ENCODE assay signal across 20 cellular contexts in the genomic region with DNA sequence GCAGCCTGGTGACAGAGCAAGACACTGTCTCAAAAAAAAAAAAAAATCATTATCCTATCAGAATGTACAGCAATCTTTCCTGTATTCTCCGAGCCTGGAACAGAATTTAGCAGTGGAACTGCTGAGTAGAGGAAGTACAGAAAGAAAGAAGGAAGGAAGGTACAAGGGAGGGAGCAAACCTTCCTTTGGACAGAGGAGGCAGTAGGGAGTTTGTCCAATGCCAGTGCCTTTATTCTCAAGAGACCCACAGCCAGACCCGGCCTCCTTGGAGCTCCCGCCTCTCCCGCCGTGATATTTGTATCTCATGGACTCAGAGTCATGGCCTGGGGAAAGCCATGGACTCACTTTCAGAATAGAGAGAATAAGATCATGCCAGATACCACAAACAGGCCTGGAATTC. TPM values are rescaled to one million over a fixed set of nuclear protein-coding genes. Genes with fewer than 3 reads are reported as not detected.
"Had no signal": no experiment of that assay in that cellular context is flagged by ENCODE, and none has a peak within 500 bp of the region (broad histone marks: within the 10 kb centered on the region; RNA-seq: fewer than 3 reads in every experiment).

No MANE protein-coding gene starts in this region.

- H3K36me3 ChIP-seq: colonic mucosa, right atrium auricular region, tibial artery had no signal

- H3K4me1 ChIP-seq: body of pancreas, colonic mucosa, right atrium auricular region, tibial artery had no signal

- DNase-seq: activated CD4-positive, alpha-beta T cell treated with anti-CD3 and anti-CD28 coated beads for 48 hours; activated CD8-positive, alpha-beta memory T cell treated with anti-CD3 and anti-CD28 coated beads, Interleukin-2, amount 50 U/mL, for 4 hours; activated CD8-positive, alpha-beta T cell treated with anti-CD3 and anti-CD28 coated beads, Interleukin-2, amount 10 ng/mL, durations not matched to agents 7 days and 5 days; activated naive CD8-positive, alpha-beta T cell treated with anti-CD3 and anti-CD28 coated beads for 36 hours; amygdala; body of pancreas; central memory CD4-positive, alpha-beta T cell; colonic mucosa; mammary epithelial cell; mucosa of descending colon; naive thymus-derived CD4-positive, alpha-beta T cell; nucleus accumbens; stimulated activated CD4-positive, alpha-beta T cell treated with anti-CD3 and anti-CD28 coated beads, Interleukin-2, amount 100 ng/mL, for 48 hours; T-helper 9 cell; tibial artery had no signal

- H3K9me3 ChIP-seq: body of pancreas, colonic mucosa, mucosa of descending colon, right atrium auricular region, tibial artery had no signal

- H3K27ac ChIP-seq: body of pancreas, colonic mucosa, right atrium auricular region, tibial artery had no signal

- H3K4me3 ChIP-seq: body of pancreas, colonic mucosa, mucosa of descending colon, right atrium auricular region, tibial artery had no signal

- H3K27me3 ChIP-seq: body of pancreas, colonic mucosa, right atrium auricular region, tibial artery had no signal

- ATAC-seq: activated CD8-positive, alpha-beta T cell treated with anti-CD3 and anti-CD28 coated beads, Interleukin-2, amount 10 ng/mL, durations not matched to agents 7 days and 5 days; body of pancreas; esophagus mucosa; left lobe of liver; mucosa of descending colon; naive thymus-derived CD4-positive, alpha-beta T cell; stimulated activated memory B cell treated with anti-CD40 and anti-IgM and Interleukin-4, amounts not matched to agents 10 μg/mL and 1 μg/mL and 100 μg/mL, for 72 hours had no signal

RNA-seq across cellular contexts. Expression of a gene that starts 37.7 kb away (rescaled TPM):
- total RNA-seq: activated CD8-positive, alpha-beta T cell treated with anti-CD3 and anti-CD28 coated beads, Interleukin-2, amount 10 ng/mL, durations not matched to agents 7 days and 5 days; activated naive CD8-positive, alpha-beta T cell treated with anti-CD3 and anti-CD28 coated beads for 36 hours; body of pancreas; mammary epithelial cell; naive thymus-derived CD4-positive, alpha-beta T cell; posterior vena cava; right atrium auricular region had no signal
- polyA plus RNA-seq: mammary epithelial cell; naive thymus-derived CD4-positive, alpha-beta T cell had no signal
